In the genomic region with DNA sequence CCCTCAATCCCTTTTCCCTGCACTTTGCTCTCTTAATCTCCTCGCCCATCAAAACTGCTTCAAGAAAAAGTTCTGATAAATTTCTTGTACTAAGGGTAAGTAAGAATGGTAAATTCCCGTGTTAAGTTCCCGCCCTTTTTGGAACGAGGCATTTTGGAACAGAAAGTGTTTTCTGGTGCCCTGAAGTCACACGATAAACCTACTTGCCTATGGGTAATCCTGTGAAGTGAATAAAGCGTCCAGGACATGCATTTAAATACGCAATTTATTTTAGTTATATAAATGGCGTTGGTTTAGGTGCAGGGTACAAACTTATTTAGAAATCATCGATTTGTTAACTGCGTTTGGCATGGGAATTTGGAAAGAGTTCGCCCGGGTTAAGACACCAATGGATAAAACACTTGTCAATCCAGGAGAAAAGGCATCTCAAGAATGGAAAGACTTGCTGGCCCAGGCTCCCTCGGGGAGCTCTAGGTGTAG, we compare ENCODE assay signal across 7 cellular contexts. TPM values are rescaled to one million over a fixed set of nuclear protein-coding genes. Genes with fewer than 3 reads are reported as not detected.
DNase-seq lines count a peak whose midpoint lies in the region; TF ChIP-seq lines count a peak whose summit lies in the region.

No MANE protein-coding gene starts in this region.

- peak overlapping the region; percentile 100 for H3K4me2 ChIP-seq in GM23248 (ENCODE audit: unreplicated experiment)
- peak overlapping the region; percentile 76 for H3K4me2 ChIP-seq in OCI-LY3 (ENCODE audit: low read length)

- H3K9ac ChIP-seq in GM23248: peak overlapping the region; percentile 91
- H3K9ac ChIP-seq in OCI-LY3 (ENCODE audit: low read length): peak overlapping the region; percentile 86

- H3K4me1 ChIP-seq in GM23248 (ENCODE audit: insufficient read depth): peaks cover 26% of the 10 kb centered on the region
- peaks cover 33% of the 10 kb centered on the region for H3K4me1 ChIP-seq in OCI-LY3 (ENCODE audit: low read length)
- H3K4me1 ChIP-seq in mesodermal cell (ENCODE audit: control insufficient read depth, insufficient read depth, low read length, poor library complexity, severe bottlenecking): peaks cover 6% of the 10 kb centered on the region

- DNase-seq in GM23248: peak; percentile 63
- DNase-seq in choroid plexus epithelial cell (ENCODE audit: low read depth): peak; percentile 58
- no peak for DNase-seq in germinal center (ENCODE audit: low spot score)
- no peak for DNase-seq in NCI-H1105 (lab: John Stamatoyannopoulos, UW)
- no peak for DNase-seq in G401 (ENCODE audit: low spot score)

- H3K36me3 ChIP-seq in GM23248 (ENCODE audit: low read depth): no peaks in the 10 kb centered on the region
- H3K36me3 ChIP-seq in OCI-LY3 (replicated peaks; ENCODE audit: low read depth, low read length): peaks cover 11% of the 10 kb centered on the region
- H3K36me3 ChIP-seq in mesodermal cell (ENCODE audit: control insufficient read depth, insufficient read depth, low read length): peaks cover 9% of the 10 kb centered on the region

- in situ Hi-C loops in GM23248 (cut with MboI) (no loop called here), G401 (cut with HindIII; ENCODE audit: low sequenced_read_pairs) (no loop called here)

- TF ChIP-seq CTCF in OCI-LY3 (IDR thresholded peaks at IDR 0.05; ENCODE audit: low read depth, low read length): no peak
- TF ChIP-seq CTCF in choroid plexus epithelial cell (conservative IDR thresholded peaks at IDR 0.05; ENCODE audit: low read depth, low read length): no peak

- H3F3A ChIP-seq in GM23248 (ENCODE audit: insufficient read depth): peaks cover 38% of the 10 kb centered on the region

- H3K27ac ChIP-seq in GM23248 (peak overlapping the region; percentile 93), OCI-LY3 (ENCODE audit: low read length) (peak overlapping the region; percentile 71), mesodermal cell (ENCODE audit: low read depth, low read length, severe bottlenecking) (peak overlapping the region; percentile 99)

- H4K20me1 ChIP-seq in GM23248 (ENCODE audit: insufficient read depth): peaks cover 5% of the 10 kb centered on the region; the same call in 1 of the 2 replicates
- peaks cover 29% of the 10 kb centered on the region for H4K20me1 ChIP-seq in OCI-LY3 (ENCODE audit: insufficient read depth, low read length)

- H3K9me2 ChIP-seq in GM23248 (ENCODE audit: insufficient read depth): no peaks in the 10 kb centered on the region

- H2AFZ ChIP-seq in GM23248: peak overlapping the region; percentile 99
- H2AFZ ChIP-seq in OCI-LY3 (ENCODE audit: low read depth, low read length): peak overlapping the region; percentile 94

- H3K4me3 ChIP-seq in GM23248 (peak overlapping the region; percentile 94), OCI-LY3 (ENCODE audit: low read length) (peak overlapping the region; percentile 95), choroid plexus epithelial cell (ENCODE audit: low read depth, low read length) (peak overlapping the region; percentile 65), mesodermal cell (ENCODE audit: extremely low read depth, insufficient read depth, low read length, poor library complexity, severe bottlenecking) (peak overlapping the region; percentile 47)

- H3K79me2 ChIP-seq in GM23248 (ENCODE audit: insufficient read depth): peaks cover 38% of the 10 kb centered on the region
- peaks cover 42% of the 10 kb centered on the region for H3K79me2 ChIP-seq in OCI-LY3 (ENCODE audit: low read length)

- H3K27me3 ChIP-seq in GM23248 (replicated peaks; ENCODE audit: insufficient read depth) (no peaks in the 10 kb centered on the region), OCI-LY3 (ENCODE audit: low read depth, low read length) (no peaks in the 10 kb centered on the region)

- H3K9me3 ChIP-seq in GM23248 (ENCODE audit: low read depth) (no peaks in the 10 kb centered on the region), OCI-LY3 (ENCODE audit: insufficient read depth, low read length) (no peaks in the 10 kb centered on the region), mesodermal cell (ENCODE audit: control insufficient read depth, low read length) (no peaks in the 10 kb centered on the region)

- 0 to 1% methylated on average over 13 of the region's 13 CpGs for WGBS in GM23248 (ENCODE audit: low coverage in 1 of 2, low lambda C conversion rate in 2 of 2, missing lambda C conversion rate in 2 of 2), 2 experiments
- WGBS in mesodermal cell (ENCODE audit: insufficient coverage in 2 of 2), 2 experiments: 33 to 47% methylated on average over 9 to 10 of the region's 13 CpGs

RNA-seq across cellular contexts. Expression of gene RAP1B, which starts 0.7 kb away (rescaled TPM):
- 275 and 290 TPM in 2 replicates for total RNA-seq in GM23248 (2014; rRNA removed; shearing (Covaris generic))
- polyA plus RNA-seq in GM23248 (2016; fragmentation: Nextera tagmentation; extraction: Ambion mirVana): 353 and 363 TPM in 2 replicates
- polyA plus RNA-seq in mesodermal cell (2013, experiment 1 of 2): 218 TPM
- polyA plus RNA-seq in mesodermal cell (2013, experiment 2 of 2): 244 TPM
- total RNA-seq in G401 (2014; rRNA removed; shearing (Covaris generic)): 97.5 and 103 TPM in 2 replicates

Comparison
In these comparisons a context has a peak if more than half of its experiments do, and no peak if none do; other contexts are left out.
1. DNase-seq: peak in GM23248 (single experiment) and choroid plexus epithelial cell (single experiment); none in germinal center (single experiment), NCI-H1105 (single experiment) and G401 (single experiment).
2. Peak in every context shown above with its lines, with median percentiles within 50 percentile points of each other: H3K27ac ChIP-seq and H3K4me3 ChIP-seq.